In genomic region chr2:9109871-9110270, GRCh38 we compare ENCODE assay signal across 23 cellular contexts.
"Had no signal": no experiment of that assay in that cellular context is flagged by ENCODE, and none has a peak within 500 bp of the region (broad histone marks: within the 10 kb centered on the region; RNA-seq: fewer than 3 reads in every experiment).

No MANE protein-coding gene starts in this region.

- H2AFZ ChIP-seq: hepatocyte had no signal

- H3K9me3 ChIP-seq: left ventricle myocardium inferior, ovary, prostate gland, sigmoid colon, spleen, suprapubic skin, thoracic aorta, tibial artery, upper lobe of right lung had no signal

- H3K4me2 ChIP-seq: hepatocyte, neural progenitor cell had no signal

- ATAC-seq: natural killer cell; right cardiac atrium; stimulated activated effector memory CD8-positive, alpha-beta T cell treated with anti-CD3 and anti-CD28 coated beads, Interleukin-12 subunit alpha, Interleukin-12 subunit beta, amount 100 ng/mL, for 72 hours; upper lobe of right lung had no signal

- H3K79me2 ChIP-seq: hepatocyte had no signal

- H3K4me1 ChIP-seq: prostate gland had no signal

- H3K36me3 ChIP-seq: left ventricle myocardium inferior, neural progenitor cell, ovary, prostate gland, sigmoid colon, spleen, suprapubic skin, thoracic aorta, tibial artery, upper lobe of right lung had no signal

- FAIRE-seq: small intestine, urothelium cell line had no signal

- H3K9ac ChIP-seq: neural progenitor cell had no signal

- H3K4me3 ChIP-seq: hepatocyte, left ventricle myocardium inferior, neural progenitor cell, ovary, prostate gland, sigmoid colon, spleen, suprapubic skin, thoracic aorta, tibial artery, upper lobe of right lung had no signal

- H3K27me3 ChIP-seq: hepatocyte, neural progenitor cell, ovary, sigmoid colon, suprapubic skin, tibial artery, upper lobe of right lung had no signal

- H3K27ac ChIP-seq: hepatocyte, left ventricle myocardium inferior, neural progenitor cell, ovary, prostate gland, sigmoid colon, spleen, suprapubic skin, thoracic aorta, tibial artery, upper lobe of right lung had no signal

- DNase-seq: islet precursor cell; left ventricle myocardium inferior; naive B cell; natural killer cell; nephron progenitor cell; ovary; retina; right cardiac atrium; sigmoid colon; small intestine; spleen; stimulated activated CD4-positive, alpha-beta T cell treated with anti-CD3 and anti-CD28 coated beads, Interleukin-4, amount 100 ng/mL, for 24 hours; stimulated activated naive CD4-positive, alpha-beta T cell; tibial artery; trophoblast cell; upper lobe of right lung had no signal
